8 cellular contexts compared by ENCODE assay signal in genomic region chr21:39385299-39386145, GRCh38. TPM values are rescaled to one million over a fixed set of nuclear protein-coding genes. Genes with fewer than 3 reads are reported as not detected.
DNase-seq lines count a peak whose midpoint lies in the region; ATAC-seq and TF ChIP-seq lines count a peak whose summit lies in the region.

No MANE protein-coding gene starts in this region.

- H3K4me3 ChIP-seq in AG04450 (ENCODE audit: low read depth, low read length) (peak overlapping the region; percentile 54), heart right ventricle (peak overlapping the region; percentile 4 to 53 (median 48))

- peaks cover 36% of the 10 kb centered on the region for H3K4me1 Mint-ChIP-seq in activated naive CD8-positive, alpha-beta T cell treated with anti-CD3 and anti-CD28 coated beads, Interleukin-2, amount 10 ng/mL, durations not matched to agents 7 days and 5 days

- 54 to 60% methylated on average over 50 of the region's 50 CpGs for WGBS in heart right ventricle, 2 donors

- H3K9me3 Mint-ChIP-seq in activated naive CD8-positive, alpha-beta T cell treated with anti-CD3 and anti-CD28 coated beads, Interleukin-2, amount 10 ng/mL, durations not matched to agents 7 days and 5 days: no peaks in the 10 kb centered on the region

- CTCF ChIA-PET in AG04450 (lab: Charles Lee): no interaction called here

- H3K27me3 ChIP-seq in AG04450 (ENCODE audit: control insufficient read depth, insufficient read depth, low read length): no peaks in the 10 kb centered on the region
- no peaks in the 10 kb centered on the region for H3K27me3 ChIP-seq in heart right ventricle

- H3K4me1 ChIP-seq in heart right ventricle: peaks cover 8 to 60% (median 40%) of the 10 kb centered on the region in 9 donors

- POLR2A ChIA-PET in AG04450 (lab: Yijun Ruan, JAX): interaction anchor here (1.0 to 1.3 kb wide), 2 partner anchors 37 to 202 kb away, joined by 3 to 5 read pairs; partner anchors contain the start of gene PSMG1
- POLR2A ChIA-PET in activated naive CD8-positive, alpha-beta T cell treated with anti-CD3 and anti-CD28 coated beads, Interleukin-2, amount 10 ng/mL, durations not matched to agents 7 days and 5 days (lab: Charles Lee): interaction anchor here (1.1 to 2.9 kb wide), 3 partner anchors 38 to 202 kb away, joined by 3 to 15 read pairs (median 5); partner anchors contain the start of gene HMGN1

- ATAC-seq in HG02642 (IDR thresholded peaks at IDR 0.05; ENCODE audit: poor library complexity, unreplicated experiment) (peak; percentile 42), heart right ventricle (peak; percentile 76 to 91 (median 80)), HG03521 (IDR thresholded peaks at IDR 0.05; ENCODE audit: unreplicated experiment) (no peak)
- peak; percentile 73 for ATAC-seq in activated naive CD8-positive, alpha-beta T cell treated with anti-CD3 and anti-CD28 coated beads, Interleukin-2, amount 10 ng/mL, durations not matched to agents 7 days and 5 days (ENCODE audit: low read depth)

- H3K4me3 Mint-ChIP-seq in activated naive CD8-positive, alpha-beta T cell treated with anti-CD3 and anti-CD28 coated beads, Interleukin-2, amount 10 ng/mL, durations not matched to agents 7 days and 5 days: peak overlapping the region; percentile 53

- no peaks in the 10 kb centered on the region for H3K36me3 Mint-ChIP-seq in activated naive CD8-positive, alpha-beta T cell treated with anti-CD3 and anti-CD28 coated beads, Interleukin-2, amount 10 ng/mL, durations not matched to agents 7 days and 5 days

- H3K36me3 ChIP-seq in heart right ventricle: peaks cover 0 to 7% (median 0%) of the 10 kb centered on the region in 9 donors

- peak; percentile 60 for DNase-seq in AG04450 (ENCODE audit: low read depth, low spot score)
- peak; percentile 80 for DNase-seq in SIG-M5 treated with dmso at 0.1 percent for 504 hours (lab: John Stamatoyannopoulos, UW; ENCODE audit: unreplicated experiment)
- DNase-seq in activated naive CD8-positive, alpha-beta T cell treated with anti-CD3 and anti-CD28 coated beads, Interleukin-2, amount 10 ng/mL, durations not matched to agents 7 days and 5 days: peak; percentile 67
- DNase-seq in heart right ventricle: peak; percentile 76 to 85
- peak; percentile 83 for DNase-seq in retina
- DNase-seq in 8988T: no peak

- H3K9me3 ChIP-seq in AG04450 (ENCODE audit: control insufficient read depth, insufficient read depth, low read length) (peaks cover 2% of the 10 kb centered on the region; the same call in 1 of the 2 replicates), heart right ventricle (no peaks in the 10 kb centered on the region)

- intact Hi-C loops in heart right ventricle (cut with DNase I): loop anchor here (2.0 to 10.0 kb wide), 9 partner anchors 33 to 201 kb away; partner anchors contain the start of genes BRWD1 (in 6 of the 10), HMGN1 (in 2 of the 10) and PSMG1 (in 2 of the 10)

- peak overlapping the region; percentile 63 for H3K27ac Mint-ChIP-seq in activated naive CD8-positive, alpha-beta T cell treated with anti-CD3 and anti-CD28 coated beads, Interleukin-2, amount 10 ng/mL, durations not matched to agents 7 days and 5 days

- no peaks in the 10 kb centered on the region for H3K27me3 Mint-ChIP-seq in activated naive CD8-positive, alpha-beta T cell treated with anti-CD3 and anti-CD28 coated beads, Interleukin-2, amount 10 ng/mL, durations not matched to agents 7 days and 5 days

- H3K27ac ChIP-seq in AG04450 (ENCODE audit: low read depth, low read length) (no peak overlapping the region), heart right ventricle (peak overlapping the region; percentile 1 to 83 (median 75))

- TF ChIP-seq CTCF in AG04450 (IDR thresholded peaks at IDR 0.05; ENCODE audit: low read depth, low read length) (no peak), heart right ventricle (IDR thresholded peaks at IDR 0.05) (no peak)

RNA-seq across cellular contexts. Expression of gene HMGN1, which starts 36.6 kb away (rescaled TPM):
- polyA plus RNA-seq in AG04450 (2011; rRNA removed) (232 and 288 TPM in 2 replicates), heart right ventricle (10 to 100 TPM; 46.2 to 79.0 TPM)
- polyA minus RNA-seq in AG04450 (2011; rRNA and poly(A)+ RNA removed): 36.7 and 70.9 TPM in 2 replicates
- total RNA-seq in activated naive CD8-positive, alpha-beta T cell treated with anti-CD3 and anti-CD28 coated beads, Interleukin-2, amount 10 ng/mL, durations not matched to agents 7 days and 5 days: 100 to 1,000 TPM; 363 to 369 TPM
- total RNA-seq in heart right ventricle: 10 to 100 TPM; 49.4 to 73.6 (median 59.3) TPM

Comparison
In these comparisons a context has a peak if more than half of its experiments do, and no peak if none do; other contexts are left out.
1. RNA of gene HMGN1, which starts 36.6 kb away (total RNA-seq): 363 to 369 TPM in activated naive CD8-positive, alpha-beta T cell treated with anti-CD3 and anti-CD28 coated beads, Interleukin-2, amount 10 ng/mL, durations not matched to agents 7 days and 5 days; 49.4 to 73.6 TPM in heart right ventricle; every median in the first group is over 4 times any median in the second.